In the genomic region with DNA sequence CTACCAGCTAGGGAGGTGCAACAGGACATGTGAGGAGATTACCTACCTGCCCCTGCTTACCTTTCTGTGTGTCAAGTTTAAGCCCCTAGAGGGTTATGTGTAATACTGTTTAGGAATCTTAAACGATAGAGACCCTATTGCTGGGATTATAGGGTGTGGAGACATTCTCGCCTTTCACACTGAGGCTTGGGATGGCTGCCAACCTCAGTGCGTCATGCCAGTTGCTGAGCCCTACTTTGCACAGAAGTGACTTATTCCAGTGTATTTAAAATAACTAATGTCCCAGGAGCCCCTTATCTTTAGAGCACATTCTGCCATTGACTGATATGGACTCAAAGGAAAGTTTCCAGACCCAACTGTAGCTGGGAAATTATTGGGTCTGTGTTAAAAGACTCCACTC, we compare ENCODE assay signal across 15 cellular contexts.
DNase-seq lines count a peak whose midpoint lies in the region; ATAC-seq and TF ChIP-seq lines count a peak whose summit lies in the region.
"Had no signal": no experiment of that assay in that cellular context is flagged by ENCODE, and none has a peak within 500 bp of the region (broad histone marks: within the 10 kb centered on the region; RNA-seq: fewer than 3 reads in every experiment).

No MANE protein-coding gene starts in this region.

- H2BK120ac ChIP-seq in neuronal stem cell (ENCODE audit: low read depth, low read length): no peak overlapping the region

- no peak overlapping the region for H4K8ac ChIP-seq in neuronal stem cell (ENCODE audit: low read depth, low read length)

- H3K36me3 ChIP-seq in GM23248 (ENCODE audit: low read depth): no peaks in the 10 kb centered on the region
- H3K36me3 ChIP-seq in PC-9 (ENCODE audit: low read depth): no peaks in the 10 kb centered on the region
- no peaks in the 10 kb centered on the region for H3K36me3 ChIP-seq in neuronal stem cell (replicated peaks in 1 of 2; ENCODE audit: control insufficient read depth in 2 of 2, insufficient read depth in 2 of 2, low read length in 2 of 2)
- H3K36me3 ChIP-seq: neutrophil had no signal

- H3K23ac ChIP-seq in neuronal stem cell (ENCODE audit: low read depth, low read length, poor library complexity): no peak overlapping the region

- in situ Hi-C loops in GM23248 (cut with MboI): no loop called here

- no peak overlapping the region for H2BK15ac ChIP-seq in neuronal stem cell (ENCODE audit: low read length)

- no peaks in the 10 kb centered on the region for H3K79me1 ChIP-seq in neuronal stem cell (ENCODE audit: low read depth, low read length)

- H3K9me2 ChIP-seq in GM23248 (ENCODE audit: insufficient read depth): no peaks in the 10 kb centered on the region
- no peaks in the 10 kb centered on the region for H3K9me2 ChIP-seq in PC-9 (ENCODE audit: insufficient read depth)

- CTCF ChIA-PET in PC-9 (lab: Charles Lee): no interaction called here

- ATAC-seq in GM21360 (IDR thresholded peaks at IDR 0.05; ENCODE audit: unreplicated experiment) (no peak), HG03139 (IDR thresholded peaks at IDR 0.05; ENCODE audit: unreplicated experiment) (no peak)
- ATAC-seq: activated T-cell treated with anti-CD3 and anti-CD28 coated beads, Interleukin-2, amount 50 U/mL, for 72 hours; stimulated activated naive CD8-positive, alpha-beta T cell treated with anti-CD3 and anti-CD28 coated beads, Interleukin-15, amount 100 ng/mL, for 72 hours had no signal

- no peak for TF ChIP-seq POLR2A in erythroblast (IDR thresholded peaks at IDR 0.05; ENCODE audit: low read length)

- TF ChIP-seq CTCF in PC-9 (conservative IDR thresholded peaks at IDR 0.05): no peak

- H3K79me2 ChIP-seq in GM23248 (ENCODE audit: insufficient read depth) (no peaks in the 10 kb centered on the region), PC-9 (ENCODE audit: low read depth) (no peaks in the 10 kb centered on the region)

- no peak overlapping the region for H3K18ac ChIP-seq in neuronal stem cell (ENCODE audit: low read length)

- H4K91ac ChIP-seq in neuronal stem cell (ENCODE audit: low read depth, low read length, poor library complexity): no peak overlapping the region

- H3K4me3 ChIP-seq in GM23248: no peak overlapping the region
- no peak overlapping the region for H3K4me3 ChIP-seq in PC-9
- H3K4me3 ChIP-seq in neuronal stem cell (ENCODE audit: low read length in 2 of 2): no peak overlapping the region
- H3K4me3 ChIP-seq: lung had no signal

- peaks cover 8% of the 10 kb centered on the region for H3K4me1 ChIP-seq in GM23248 (ENCODE audit: insufficient read depth)
- H3K4me1 ChIP-seq in PC-9 (replicated peaks; ENCODE audit: insufficient read depth): 0 out of 2 replicates have a peak, but pooled peaks cover 8% of the 10 kb centered on the region
- H3K4me1 ChIP-seq in neuronal stem cell (ENCODE audit: control insufficient read depth in 2 of 2, insufficient read depth in 1 of 2, low read depth in 1 of 2, low read length in 2 of 2): peaks cover 2 to 8% of the 10 kb centered on the region in 2 donors

- H3K9me3 ChIP-seq in GM23248 (ENCODE audit: low read depth) (no peaks in the 10 kb centered on the region), PC-9 (ENCODE audit: insufficient read depth, low read depth) (peaks cover 8% of the 10 kb centered on the region; the same call in 1 of the 2 replicates), neuronal stem cell (replicated peaks in 1 of 2; ENCODE audit: control insufficient read depth in 2 of 2, insufficient read depth in 1 of 2, low read depth in 1 of 2, low read length in 2 of 2) (no peaks in the 10 kb centered on the region)

- H3F3A ChIP-seq in GM23248 (ENCODE audit: insufficient read depth) (0 out of 2 replicates have a peak, but pooled peaks cover 7% of the 10 kb centered on the region), PC-9 (ENCODE audit: insufficient read depth, low read depth) (no peaks in the 10 kb centered on the region)

- H3K9ac ChIP-seq in GM23248 (no peak overlapping the region), neuronal stem cell (ENCODE audit: low read depth, low read length, poor library complexity) (no peak overlapping the region)

- WGBS in GM23248 (ENCODE audit: low coverage in 1 of 2, low lambda C conversion rate in 2 of 2, missing lambda C conversion rate in 2 of 2), 2 experiments: 6 to 11% methylated on average over 3 of the region's 3 CpGs
- no CpG with 5 or more reads among the region's 3 CpGs for WGBS in neuronal stem cell (ENCODE audit: extremely low coverage in 2 of 2, insufficient read length in 2 of 2, insufficient replicate concordance in 1 of 2), 2 donors

- intact Hi-C loops in PC-9 (cut with micrococcal nuclease; ENCODE audit: unreplicated experiment): no loop called here

- H2BK12ac ChIP-seq in neuronal stem cell (ENCODE audit: low read length): no peak overlapping the region

- no peak overlapping the region for H2AK5ac ChIP-seq in neuronal stem cell (ENCODE audit: low read depth, low read length)

- POLR2A ChIA-PET in PC-9 (lab: Charles Lee; ENCODE audit: unreplicated experiment): interaction anchor here (0.6 kb wide), 1 partner anchor 28 kb away, joined by 4 read pairs; no protein-coding TSS in a partner anchor

- H4K20me1 ChIP-seq in GM23248 (ENCODE audit: insufficient read depth) (no peaks in the 10 kb centered on the region), PC-9 (ENCODE audit: insufficient read depth) (no peaks in the 10 kb centered on the region)

- no TSS peak for BruUV-seq in PC-9 (replicated peaks; lab: Mats Ljungman, UMichigan)

- peaks cover 4% of the 10 kb centered on the region; the same call in 1 of the 2 replicates for H3K27me3 ChIP-seq in GM23248 (replicated peaks; ENCODE audit: insufficient read depth)
- H3K27me3 ChIP-seq in PC-9 (ENCODE audit: insufficient read depth, low read depth): no peaks in the 10 kb centered on the region
- peaks cover 0 to 41% (median 33%) of the 10 kb centered on the region in 3 experiments for H3K27me3 ChIP-seq in neuronal stem cell (ENCODE audit: control insufficient read depth in 3 of 3, insufficient read depth in 3 of 3, low read depth in 1 of 3, low read length in 3 of 3)

- no peak overlapping the region for H3K4ac ChIP-seq in neuronal stem cell (ENCODE audit: low read length)

- no peak overlapping the region for H3K27ac ChIP-seq in GM23248
- H3K27ac ChIP-seq in PC-9: no peak overlapping the region
- H3K27ac ChIP-seq in neuronal stem cell (replicated peaks; ENCODE audit: low read length): no peak overlapping the region
- H3K27ac ChIP-seq: HL-60, neutrophil had no signal

- no peak overlapping the region for H2BK5ac ChIP-seq in neuronal stem cell (ENCODE audit: low read length)

- DNase-seq in GM23248 (peak; percentile 70), PC-9 (peak; percentile 40 to 60), erythroblast (lab: John Stamatoyannopoulos, UW) (peak; percentile 37 to 54), myocyte (ENCODE audit: low read depth) (peak; percentile 70), neuronal stem cell (ENCODE audit: low spot score) (no peak), GDM1 (lab: John Stamatoyannopoulos, UW) (no peak)
- DNase-seq: activated CD4-positive, alpha-beta T cell treated with anti-CD3 and anti-CD28 coated beads for 48 hours; activated T-cell treated with anti-CD3 and anti-CD28 coated beads, Interleukin-2, amount 50 U/mL, for 72 hours; NCI-H2171 treated with DMSO at 0.1 percent for 48 hours; stimulated activated naive CD8-positive, alpha-beta T cell treated with anti-CD3 and anti-CD28 coated beads, Interleukin-15, amount 100 ng/mL, for 72 hours had no signal

- no peak overlapping the region for H3K4me2 ChIP-seq in GM23248 (ENCODE audit: unreplicated experiment)
- no peak overlapping the region for H3K4me2 ChIP-seq in PC-9
- no peak overlapping the region for H3K4me2 ChIP-seq in neuronal stem cell (ENCODE audit: insufficient read depth, low read length, poor library complexity, severe bottlenecking)

- no peak overlapping the region for H3K14ac ChIP-seq in neuronal stem cell (ENCODE audit: low read length)

- H2AFZ ChIP-seq in GM23248: no peak overlapping the region
- no peak overlapping the region for H2AFZ ChIP-seq in PC-9
- no peak overlapping the region for H2AFZ ChIP-seq in neuronal stem cell (ENCODE audit: low read length)

Comparison
In these comparisons a context has a peak if more than half of its experiments do, and no peak if none do; other contexts are left out.
1. DNase-seq: peak in GM23248 (single experiment), PC-9 (2 of 2), erythroblast (2 of 2) and myocyte (single experiment); none in neuronal stem cell (single experiment) and GDM1 (single experiment).